ENCODE assay signal across 10 cellular contexts in the genomic region with DNA sequence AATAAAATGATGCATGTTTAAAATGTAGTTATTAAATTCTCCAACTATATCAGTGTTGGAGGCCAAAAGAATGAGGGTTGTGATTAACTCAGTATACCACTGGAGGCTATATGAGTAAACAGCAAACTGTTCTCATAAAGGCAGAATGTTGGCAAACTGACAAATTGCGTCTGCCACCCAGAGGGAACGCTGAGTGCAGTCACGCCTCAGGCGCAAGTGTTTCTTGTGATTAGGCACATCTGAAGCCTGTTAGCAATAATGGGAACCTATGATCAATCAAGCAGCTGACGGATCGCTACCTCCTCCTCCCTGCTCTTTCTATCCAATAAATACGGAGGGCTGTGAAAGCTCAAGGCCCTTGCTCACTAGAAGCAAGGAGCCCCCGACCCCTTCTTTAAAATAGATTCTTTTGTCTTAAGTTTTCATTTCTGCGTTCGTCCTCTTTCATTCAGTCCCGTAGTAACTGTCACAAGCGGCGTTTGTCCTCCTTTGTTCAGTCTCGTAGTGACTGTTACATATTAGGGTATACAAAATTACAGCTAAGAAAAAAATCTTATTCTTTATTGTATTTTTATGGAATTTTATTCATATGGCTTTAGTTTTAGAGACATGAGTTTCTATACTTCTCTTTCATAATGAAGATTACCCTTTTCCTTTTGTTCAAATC. TPM values are rescaled to one million over a fixed set of nuclear protein-coding genes. Genes with fewer than 3 reads are reported as not detected.
DNase-seq lines count a peak whose midpoint lies in the region; ATAC-seq and TF ChIP-seq lines count a peak whose summit lies in the region.
"Had no signal": no experiment of that assay in that cellular context is flagged by ENCODE, and none has a peak within 500 bp of the region (broad histone marks: within the 10 kb centered on the region; RNA-seq: fewer than 3 reads in every experiment).

No MANE protein-coding gene starts in this region.

- peak; percentile 71 for ATAC-seq in Panc1
- ATAC-seq in HG03571 (IDR thresholded peaks at IDR 0.05; ENCODE audit: unreplicated experiment): no peak
- no peak for ATAC-seq in activated CD8-positive, alpha-beta T cell treated with anti-CD3 and anti-CD28 coated beads, Interleukin-2, amount 10 ng/mL, durations not matched to agents 7 days and 5 days
- no peak for ATAC-seq in HG02678 (IDR thresholded peaks at IDR 0.05; ENCODE audit: unreplicated experiment)

- peaks cover 4% of the 10 kb centered on the region; the same call in 1 of the 2 replicates for H3K9me3 ChIP-seq in Panc1 (ENCODE audit: control insufficient read depth, insufficient read depth, low read depth, low read length)

- no peak overlapping the region for H3K27ac Mint-ChIP-seq in activated CD8-positive, alpha-beta T cell treated with anti-CD3 and anti-CD28 coated beads, Interleukin-2, amount 10 ng/mL, durations not matched to agents 7 days and 5 days
- H3K27ac Mint-ChIP-seq: activated T-helper 1 cell treated with anti-CD3 and anti-CD28 coated beads, Interleukin-12 subunit alpha, Interleukin-12 subunit beta, Interleukin-2, Interleukin-4 antibody, amounts not matched to agents 30 ng/mL and 10 ng/mL and 1 ng/mL, durations not matched to agents 14 hours and 24 hours and 36 hours; immature natural killer cell had no signal

- no peaks in the 10 kb centered on the region for H3K27me3 Mint-ChIP-seq in activated CD8-positive, alpha-beta T cell treated with anti-CD3 and anti-CD28 coated beads, Interleukin-2, amount 10 ng/mL, durations not matched to agents 7 days and 5 days (ENCODE audit: low read depth)

- H3K4me3 ChIP-seq in Panc1 (ENCODE audit: low read depth in 2 of 2, low read length in 2 of 2): peak overlapping the region; percentile 33 to 62
- no peak overlapping the region for H3K4me3 ChIP-seq in skeletal muscle cell (ENCODE audit: low read depth, low read length)

- no peak for TF ChIP-seq CTCF in Panc1 (IDR thresholded peaks at IDR 0.05)

- peaks cover 30% of the 10 kb centered on the region for H3K4me1 ChIP-seq in Panc1 (ENCODE audit: control insufficient read depth, insufficient read depth, low read length)

- CTCF ChIA-PET in Panc1 (lab: Charles Lee): no interaction called here
- CTCF ChIA-PET in activated CD8-positive, alpha-beta T cell treated with anti-CD3 and anti-CD28 coated beads, Interleukin-2, amount 10 ng/mL, durations not matched to agents 7 days and 5 days (lab: Charles Lee): interaction anchor here (1.2 kb wide), 1 partner anchor 13 kb away, joined by 4 read pairs; no protein-coding TSS in a partner anchor

- no peaks in the 10 kb centered on the region for H3K4me1 Mint-ChIP-seq in activated CD8-positive, alpha-beta T cell treated with anti-CD3 and anti-CD28 coated beads, Interleukin-2, amount 10 ng/mL, durations not matched to agents 7 days and 5 days (ENCODE audit: low read depth)
- H3K4me1 Mint-ChIP-seq: immature natural killer cell had no signal

- peak; percentile 36 for DNase-seq in HCEC 1CT
- peak; percentile 68 for DNase-seq in Panc1 (ENCODE audit: low read depth, low spot score)
- peak; percentile 43 for DNase-seq in fibroblast of the conjunctiva (ENCODE audit: low read depth)
- peak; percentile 17 for DNase-seq in skeletal muscle cell (ENCODE audit: low read depth)
- DNase-seq in stimulated activated CD4-positive, alpha-beta T cell treated with anti-CD3 and anti-CD28 coated beads, Interleukin-1b, Interleukin-23, amount 100 ng/mL, for 48 hours: no peak
- no peak for DNase-seq in activated CD8-positive, alpha-beta T cell treated with anti-CD3 and anti-CD28 coated beads, Interleukin-2, amount 10 ng/mL, durations not matched to agents 7 days and 5 days
- DNase-seq: immature natural killer cell had no signal

- intact Hi-C loops in Panc1 (cut with micrococcal nuclease; ENCODE audit: unreplicated experiment): no loop called here

- POLR2A ChIA-PET in Panc1 (lab: Charles Lee): no interaction called here
- POLR2A ChIA-PET in activated CD8-positive, alpha-beta T cell treated with anti-CD3 and anti-CD28 coated beads, Interleukin-2, amount 10 ng/mL, durations not matched to agents 7 days and 5 days (lab: Charles Lee): interaction anchor here (0.6 kb wide), 1 partner anchor 313 kb away, joined by 9 read pairs; no protein-coding TSS in a partner anchor

- no peaks in the 10 kb centered on the region for H3K36me3 ChIP-seq in Panc1 (ENCODE audit: control insufficient read depth, insufficient read depth, low read length)

- no peaks in the 10 kb centered on the region for H3K27me3 ChIP-seq in Panc1 (ENCODE audit: control insufficient read depth, insufficient read depth, low read length)

- no peak overlapping the region for H3K4me3 Mint-ChIP-seq in activated CD8-positive, alpha-beta T cell treated with anti-CD3 and anti-CD28 coated beads, Interleukin-2, amount 10 ng/mL, durations not matched to agents 7 days and 5 days
- H3K4me3 Mint-ChIP-seq: activated T-helper 1 cell treated with anti-CD3 and anti-CD28 coated beads, Interleukin-12 subunit alpha, Interleukin-12 subunit beta, Interleukin-2, Interleukin-4 antibody, amounts not matched to agents 30 ng/mL and 10 ng/mL and 1 ng/mL, durations not matched to agents 14 hours and 24 hours and 36 hours; immature natural killer cell had no signal

- no TSS peak for BruUV-seq in Panc1 (replicated peaks; lab: Mats Ljungman, UMichigan)

- in situ Hi-C loops in Panc1 (cut with HindIII; ENCODE audit: low pct_unique_long_range_greater_than_20kb, low sequenced_read_pairs): no loop called here

- H3K9me3 Mint-ChIP-seq in activated CD8-positive, alpha-beta T cell treated with anti-CD3 and anti-CD28 coated beads, Interleukin-2, amount 10 ng/mL, durations not matched to agents 7 days and 5 days (ENCODE audit: insufficient read depth): no peaks in the 10 kb centered on the region
- H3K9me3 Mint-ChIP-seq: activated T-helper 1 cell treated with anti-CD3 and anti-CD28 coated beads, Interleukin-12 subunit alpha, Interleukin-12 subunit beta, Interleukin-2, Interleukin-4 antibody, amounts not matched to agents 30 ng/mL and 10 ng/mL and 1 ng/mL, durations not matched to agents 14 hours and 24 hours and 36 hours; immature natural killer cell had no signal

- H3K27ac ChIP-seq in Panc1 (ENCODE audit: low read length): peak overlapping the region; percentile 92

- H3K36me3 Mint-ChIP-seq in activated CD8-positive, alpha-beta T cell treated with anti-CD3 and anti-CD28 coated beads, Interleukin-2, amount 10 ng/mL, durations not matched to agents 7 days and 5 days (ENCODE audit: low read depth): peaks cover 1% of the 10 kb centered on the region
- H3K36me3 Mint-ChIP-seq: immature natural killer cell had no signal

RNA-seq across cellular contexts. Expression of a gene that starts 16.3 kb away (rescaled TPM):
- total RNA-seq in Panc1 (2021; ENCODE audit: unreplicated experiment): 42.8 TPM
- 15.1 TPM for polyA plus RNA-seq in Panc1 (2012; ENCODE audit: insufficient read length)
- 10 to 100 TPM; 34.4 to 35.2 TPM for total RNA-seq in activated CD8-positive, alpha-beta T cell treated with anti-CD3 and anti-CD28 coated beads, Interleukin-2, amount 10 ng/mL, durations not matched to agents 7 days and 5 days

Comparison
In these comparisons a context has a peak if more than half of its experiments do, and no peak if none do; other contexts are left out.
1. DNase-seq: peak in HCEC 1CT (single experiment), Panc1 (single experiment), fibroblast of the conjunctiva (single experiment) and skeletal muscle cell (single experiment); none in stimulated activated CD4-positive, alpha-beta T cell treated with anti-CD3 and anti-CD28 coated beads, Interleukin-1b, Interleukin-23, amount 100 ng/mL, for 48 hours (single experiment) and activated CD8-positive, alpha-beta T cell treated with anti-CD3 and anti-CD28 coated beads, Interleukin-2, amount 10 ng/mL, durations not matched to agents 7 days and 5 days (single experiment).